In genomic region chr7:4000139-4000538, GRCh38 we compare ENCODE assay signal across 24 cellular contexts.
A peak's percentile ranks its signal among the peaks of the same experiment; 100 is the strongest.
DNase-seq lines count a peak whose midpoint lies in the region; ATAC-seq, FAIRE-seq and TF ChIP-seq lines count a peak whose summit lies in the region.
"Had no signal": no experiment of that assay in that cellular context is flagged by ENCODE, and none has a peak within 500 bp of the region (broad histone marks: within the 10 kb centered on the region; RNA-seq: fewer than 3 reads in every experiment).

No MANE protein-coding gene starts in this region.

- CTCF ChIA-PET in H1 (lab: Charles Lee; ENCODE audit: partially characterized antibody): interaction anchor here (0.6 to 3.9 kb wide), 7 partner anchors 9 to 1636 kb away, joined by 3 to 16 read pairs (median 4); no protein-coding TSS in a partner anchor
- CTCF ChIA-PET in naive thymus-derived CD4-positive, alpha-beta T cell (lab: Charles Lee): no interaction called here

- H3K36me3 Mint-ChIP-seq in naive thymus-derived CD4-positive, alpha-beta T cell: no peaks in the 10 kb centered on the region
- H3K36me3 Mint-ChIP-seq: IgD-negative memory B cell had no signal

- no peak overlapping the region for H2BK5ac ChIP-seq in H1 (ENCODE audit: low read depth, low read length)

- H3K4ac ChIP-seq in H1 (replicated peaks; ENCODE audit: insufficient read length, low read depth, low read length): no peak overlapping the region

- no peak overlapping the region for H3K27ac ChIP-seq in H1 (ENCODE audit: low read depth, low read length)
- no peak overlapping the region for H3K27ac ChIP-seq in upper lobe of right lung
- no peak overlapping the region for H3K27ac ChIP-seq in naive thymus-derived CD4-positive, alpha-beta T cell (ENCODE audit: low read depth, low read length)
- H3K27ac ChIP-seq: A549, C4-2B had no signal

- intact Hi-C loops in upper lobe of right lung (cut with DNase I): no loop called here
- intact Hi-C loops in naive thymus-derived CD4-positive, alpha-beta T cell (cut with micrococcal nuclease): no loop called here

- H3K4me3 Mint-ChIP-seq in naive thymus-derived CD4-positive, alpha-beta T cell: no peak overlapping the region
- H3K4me3 Mint-ChIP-seq: CD4-positive, alpha-beta T cell; IgD-negative memory B cell had no signal

- no peak for TF ChIP-seq RAD21 in H1 (IDR thresholded peaks at IDR 0.05 in 1 of 2, conservative IDR thresholded peaks at IDR 0.05 in 1 of 2; ENCODE audit: low read depth in 2 of 2, low read length in 2 of 2)

- ATAC-seq in upper lobe of right lung (no peak), GM21619 (IDR thresholded peaks at IDR 0.05; ENCODE audit: unreplicated experiment) (no peak), HG03196 (IDR thresholded peaks at IDR 0.05; ENCODE audit: unreplicated experiment) (no peak), HG02885 (IDR thresholded peaks at IDR 0.05; ENCODE audit: poor library complexity, unreplicated experiment) (no peak)
- ATAC-seq in naive thymus-derived CD4-positive, alpha-beta T cell: no peak
- ATAC-seq: HepG2 had no signal

- no peaks in the 10 kb centered on the region for H3K36me3 ChIP-seq in H7 (replicated peaks; ENCODE audit: control insufficient read depth, insufficient read depth, low read length)
- no peaks in the 10 kb centered on the region for H3K36me3 ChIP-seq in H1 (ENCODE audit: control insufficient read depth in 2 of 4, insufficient read depth in 4 of 4, low read length in 3 of 4)
- no peaks in the 10 kb centered on the region for H3K36me3 ChIP-seq in upper lobe of right lung
- H3K36me3 ChIP-seq in naive thymus-derived CD4-positive, alpha-beta T cell (ENCODE audit: control insufficient read depth in 2 of 3, insufficient read depth in 3 of 3, low read length in 3 of 3): no peaks in the 10 kb centered on the region

- no peak overlapping the region for H3K56ac ChIP-seq in H1 (replicated peaks; ENCODE audit: insufficient read length, low read depth, low read length)

- H2BK20ac ChIP-seq in H1 (ENCODE audit: low read length): no peak overlapping the region

- no peak overlapping the region for H4K8ac ChIP-seq in H1 (ENCODE audit: extremely low read depth, insufficient read depth, low read length)

- no peak overlapping the region for H2AK5ac ChIP-seq in H1 (ENCODE audit: low read depth, low read length)

- no peaks in the 10 kb centered on the region for H3K9me3 Mint-ChIP-seq in naive thymus-derived CD4-positive, alpha-beta T cell
- H3K9me3 Mint-ChIP-seq: CD4-positive, alpha-beta T cell; IgD-negative memory B cell had no signal

- H3K14ac ChIP-seq in H1 (ENCODE audit: insufficient read length): no peak overlapping the region

- no peak overlapping the region for H3K23ac ChIP-seq in H1 (ENCODE audit: insufficient read length)

- no peak overlapping the region for H2AFZ ChIP-seq in H1 (ENCODE audit: low read length)

- H4K5ac ChIP-seq in H1 (ENCODE audit: insufficient read length, low read depth, low read length): no peak overlapping the region

- H4K91ac ChIP-seq in H1 (replicated peaks; ENCODE audit: insufficient read length, low read length): no peak overlapping the region

- H2BK15ac ChIP-seq in H1 (ENCODE audit: low read length): no peak overlapping the region

- H3K18ac ChIP-seq in H1 (ENCODE audit: extremely low read depth, low read length): no peak overlapping the region

- H3K4me3 ChIP-seq in H7 (ENCODE audit: insufficient read depth, low read depth, low read length) (no peak overlapping the region), LNCaP clone FGC (ENCODE audit: low read depth, low read length) (no peak overlapping the region), H1 (ENCODE audit: extremely low read depth in 1 of 4, insufficient read depth in 2 of 4, low read depth in 3 of 4, low read length in 4 of 4) (no peak overlapping the region), upper lobe of right lung (no peak overlapping the region)
- no peak overlapping the region for H3K4me3 ChIP-seq in naive thymus-derived CD4-positive, alpha-beta T cell (ENCODE audit: low read length)
- H3K4me3 ChIP-seq: A549 had no signal

- H3K9me3 ChIP-seq in H1 (ENCODE audit: insufficient read depth in 2 of 2, low read depth in 1 of 2, low read length in 1 of 2) (no peaks in the 10 kb centered on the region), upper lobe of right lung (no peaks in the 10 kb centered on the region)
- H3K9me3 ChIP-seq in naive thymus-derived CD4-positive, alpha-beta T cell (ENCODE audit: control insufficient read depth in 2 of 3, low read length in 3 of 3): no peaks in the 10 kb centered on the region
- H3K9me3 ChIP-seq: A549, Caco-2 had no signal

- TF ChIP-seq CTCF in LNCaP clone FGC (IDR thresholded peaks at IDR 0.05; ENCODE audit: control insufficient read depth, extremely low read depth, insufficient read depth) (peak; percentile 19; the same call in 1 of the 2 replicates), H1 (IDR thresholded peaks at IDR 0.05; ENCODE audit: control extremely low read depth in 1 of 3, insufficient read depth in 1 of 3, low read depth in 1 of 3, low read length in 3 of 3) (peak; percentile 6 to 26 (median 23); a peak in 2 of 4 replicates), upper lobe of right lung (IDR thresholded peaks at IDR 0.05) (no peak)

- H2BK120ac ChIP-seq in H1 (replicated peaks; ENCODE audit: low read depth, low read length): no peak overlapping the region

- no peak overlapping the region for H3K27ac Mint-ChIP-seq in naive thymus-derived CD4-positive, alpha-beta T cell
- H3K27ac Mint-ChIP-seq: CD4-positive, alpha-beta T cell; IgD-negative memory B cell had no signal

- no peaks in the 10 kb centered on the region for H3K79me1 ChIP-seq in H1 (ENCODE audit: low read depth, low read length)

- no peak overlapping the region for H3K4me2 ChIP-seq in H1 (ENCODE audit: insufficient read depth in 1 of 2, low read depth in 2 of 2, low read length in 2 of 2)
- H3K4me2 ChIP-seq: A549 had no signal

- H3K27me3 ChIP-seq in H7 (ENCODE audit: control insufficient read depth, insufficient read depth, low read length): no peaks in the 10 kb centered on the region
- no peaks in the 10 kb centered on the region for H3K27me3 ChIP-seq in H1 (replicated peaks in 1 of 4; ENCODE audit: control insufficient read depth in 3 of 4, extremely low read depth in 1 of 4, insufficient read depth in 3 of 4, low read length in 3 of 4)
- no peaks in the 10 kb centered on the region for H3K27me3 ChIP-seq in upper lobe of right lung
- H3K27me3 ChIP-seq in naive thymus-derived CD4-positive, alpha-beta T cell (ENCODE audit: control insufficient read depth in 2 of 2, insufficient read depth in 2 of 2, low read length in 2 of 2): no peaks in the 10 kb centered on the region

- peaks cover 0 to 10% (median 0%) of the 10 kb centered on the region in 5 donors for H3K27me3 Mint-ChIP-seq in naive thymus-derived CD4-positive, alpha-beta T cell

- no peak for TF ChIP-seq EP300 in H1 (IDR thresholded peaks at IDR 0.05; ENCODE audit: borderline replicate concordance in 1 of 2, low read depth in 2 of 2, low read length in 2 of 2)

- no peaks in the 10 kb centered on the region for H3K4me1 Mint-ChIP-seq in naive thymus-derived CD4-positive, alpha-beta T cell
- H3K4me1 Mint-ChIP-seq: IgD-negative memory B cell had no signal

- no peak overlapping the region for H3K9ac ChIP-seq in H1 (replicated peaks in 1 of 4; ENCODE audit: extremely low read depth in 1 of 4, low read depth in 3 of 4, low read length in 3 of 4)

- no peak for FAIRE-seq in H1 (lab: Jason Lieb, UNC)
- FAIRE-seq: A549, D721Med, GM12892, GM18507, HepG2 had no signal

- H3K4me1 ChIP-seq in H1 (replicated peaks in 1 of 4; ENCODE audit: control insufficient read depth in 3 of 4, insufficient read depth in 4 of 4, low read length in 3 of 4): peaks cover 0 to 2% (median 0%) of the 10 kb centered on the region in 4 experiments; a peak in 1 of 7 replicates
- H3K4me1 ChIP-seq in upper lobe of right lung: no peaks in the 10 kb centered on the region
- no peaks in the 10 kb centered on the region for H3K4me1 ChIP-seq in naive thymus-derived CD4-positive, alpha-beta T cell (ENCODE audit: control insufficient read depth in 2 of 2, insufficient read depth in 2 of 2, low read length in 2 of 2)
- H3K4me1 ChIP-seq: A549, Caco-2 had no signal

- H4K20me1 ChIP-seq in H1 (replicated peaks in 1 of 2; ENCODE audit: control insufficient read depth in 1 of 2, insufficient read depth in 2 of 2, low read length in 2 of 2): no peaks in the 10 kb centered on the region

- no peak overlapping the region; the same call in 1 of the 2 replicates for H2BK12ac ChIP-seq in H1 (ENCODE audit: low read depth, low read length)

- H3K23me2 ChIP-seq in H1 (ENCODE audit: low read depth, low read length): no peaks in the 10 kb centered on the region

- WGBS in H1 (ENCODE audit: extremely low coverage in 1 of 2, insufficient coverage in 1 of 2, insufficient read length in 1 of 2, insufficient replicate concordance in 2 of 2, low coverage in 1 of 2, low lambda C conversion rate in 2 of 2, missing lambda C conversion rate in 1 of 2), 2 experiments: 85% methylated on average over 8 of the region's 8 CpGs; no CpG with 5 or more reads in 1 of the 2 experiments

- DNase-seq in H7 (peak; percentile 55), LNCaP clone FGC (ENCODE audit: low read depth) (no peak), H1 (ENCODE audit: low read depth in 1 of 2, low spot score in 2 of 2) (no peak), upper lobe of right lung (peak; percentile 39)
- DNase-seq in naive thymus-derived CD4-positive, alpha-beta T cell: no peak
- DNase-seq: AML-193; Caco-2; CD4-positive, alpha-beta T cell; DMS153; DMS79; GDM1; GOT3; HCEC 1CT; KG1 had no signal

- POLR2A ChIA-PET in H1 (lab: Charles Lee; ENCODE audit: partially characterized antibody): interaction anchor here (0.7 to 1.5 kb wide), 2 partner anchors 9 to 21 kb away, joined by 3 read pairs; no protein-coding TSS in a partner anchor
- POLR2A ChIA-PET in naive thymus-derived CD4-positive, alpha-beta T cell (lab: Charles Lee): interaction anchor here (0.6 kb wide), 1 partner anchor 68 kb away, joined by 3 read pairs; no protein-coding TSS in a partner anchor

- H3K79me2 ChIP-seq in H1 (ENCODE audit: control insufficient read depth in 1 of 2, insufficient read depth in 2 of 2, low read length in 2 of 2): no peaks in the 10 kb centered on the region

- no peak for TF ChIP-seq POLR2A in H1 (IDR thresholded peaks at IDR 0.05; ENCODE audit: control extremely low read depth in 1 of 2, low read depth in 2 of 2, low read length in 2 of 2)

TF ChIP-seq in H1, 55 proteins besides CTCF, POLR2A, EP300 and RAD21:
- TF ChIP-seq EGR1 (IDR thresholded peaks at IDR 0.05; ENCODE audit: borderline replicate concordance, low read depth, low read length): no peak
- no peak for TF ChIP-seq JUND (IDR thresholded peaks at IDR 0.05; ENCODE audit: low read length)
- TF ChIP-seq POLR2AphosphoS5 (IDR thresholded peaks at IDR 0.05; ENCODE audit: low read depth, low read length): no peak
- TF ChIP-seq ASH2L (IDR thresholded peaks at IDR 0.05; ENCODE audit: low read length): no peak
- no peak for TF ChIP-seq SP2 (IDR thresholded peaks at IDR 0.05; ENCODE audit: low read length)
TF ChIP-seq in H1: peak in this region for 0.

Comparison
In these comparisons a context has a peak if more than half of its experiments do, and no peak if none do; other contexts are left out.
1. DNase-seq: peak in H7 (single experiment) and upper lobe of right lung (single experiment); none in LNCaP clone FGC (single experiment), H1 (0 of 2) and naive thymus-derived CD4-positive, alpha-beta T cell (0 of 9).